In the genomic region with DNA sequence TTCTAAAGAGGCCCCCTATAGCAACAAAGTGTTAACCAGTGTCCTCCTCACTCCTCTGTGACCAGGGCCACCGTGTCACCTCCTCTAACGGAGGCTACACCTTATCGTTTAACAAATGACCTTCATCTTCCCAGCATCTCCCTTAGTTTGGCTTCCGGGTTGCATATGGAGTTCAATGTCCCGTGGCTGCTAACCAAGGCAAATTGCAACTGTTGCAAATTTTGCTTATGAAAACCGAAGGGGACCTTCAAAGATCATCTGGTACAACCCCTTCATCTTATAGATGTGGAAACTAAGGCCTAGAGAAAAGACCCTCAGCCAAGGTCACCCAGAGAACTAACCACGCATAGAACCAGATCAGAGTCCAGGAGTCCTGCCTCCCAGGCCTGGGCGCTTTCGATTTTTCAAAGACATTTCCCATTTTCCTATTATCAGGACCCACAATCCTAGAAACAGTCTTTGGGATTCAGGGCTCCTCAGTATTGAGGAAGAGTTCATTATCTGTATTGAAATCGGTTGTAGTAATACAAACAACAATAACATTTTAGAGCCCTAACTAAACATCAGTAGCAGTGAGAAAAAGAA, we compare ENCODE assay signal across 17 cellular contexts. TPM values are rescaled to one million over a fixed set of nuclear protein-coding genes. Genes with fewer than 3 reads are reported as not detected.
DNase-seq lines count a peak whose midpoint lies in the region; ATAC-seq and TF ChIP-seq lines count a peak whose summit lies in the region.
"Had no signal": no experiment of that assay in that cellular context is flagged by ENCODE, and none has a peak within 500 bp of the region (broad histone marks: within the 10 kb centered on the region; RNA-seq: fewer than 3 reads in every experiment).

No MANE protein-coding gene starts in this region.

- H3K36me3 ChIP-seq in SK-N-SH (replicated peaks in 1 of 2; ENCODE audit: control insufficient read depth in 1 of 2, insufficient read depth in 2 of 2, low read length in 1 of 2) (no peaks in the 10 kb centered on the region), HCT116 (ENCODE audit: control insufficient read depth in 1 of 2, insufficient read depth in 2 of 2, low read length in 2 of 2) (no peaks in the 10 kb centered on the region), mammary epithelial cell (ENCODE audit: insufficient read depth, low read length) (no peaks in the 10 kb centered on the region), osteoblast (ENCODE audit: insufficient read depth, low read length) (no peaks in the 10 kb centered on the region)

- H3K4me1 ChIP-seq in SK-N-SH (ENCODE audit: control insufficient read depth in 1 of 2, insufficient read depth in 2 of 2, low read depth in 1 of 2, low read length in 1 of 2) (peaks cover 12 to 27% of the 10 kb centered on the region in 2 experiments), HCT116 (ENCODE audit: control insufficient read depth in 1 of 2, insufficient read depth in 2 of 2, low read length in 2 of 2) (peaks cover 23 to 36% of the 10 kb centered on the region in 2 experiments), mammary epithelial cell (ENCODE audit: insufficient read depth, low read length) (peaks cover 10% of the 10 kb centered on the region), osteoblast (ENCODE audit: insufficient read depth, low read length) (peaks cover 29% of the 10 kb centered on the region)

- H3K4me3 ChIP-seq in SK-N-SH (ENCODE audit: low read depth in 2 of 2, low read length in 1 of 2) (peak overlapping the region in 1 of 2 experiments; percentile 71; a peak in 1 of 4 replicates), HCT116 (replicated peaks in 1 of 2; ENCODE audit: low read depth in 1 of 2, low read length in 2 of 2) (peak overlapping the region; percentile 75 to 78; a peak in 3 of 4 replicates), mammary epithelial cell (replicated peaks in 1 of 3; ENCODE audit: insufficient read depth in 1 of 3, low read depth in 2 of 3, low read length in 3 of 3) (no peak overlapping the region), osteoblast (ENCODE audit: insufficient read depth, low read length) (no peak overlapping the region)

- H3K9me3 ChIP-seq in SK-N-SH (no peaks in the 10 kb centered on the region), HCT116 (ENCODE audit: control insufficient read depth in 1 of 2, insufficient read depth in 1 of 2, low read depth in 1 of 2, low read length in 2 of 2) (no peaks in the 10 kb centered on the region), mammary epithelial cell (replicated peaks; ENCODE audit: insufficient read depth, low read length) (no peaks in the 10 kb centered on the region), osteoblast (ENCODE audit: low read depth, low read length) (no peaks in the 10 kb centered on the region)

- peak overlapping the region; percentile 89 for H3K4me2 ChIP-seq in SK-N-SH
- H3K4me2 ChIP-seq in HCT116 (ENCODE audit: low read length), result peak overlapping the region; percentile 92
- H3K4me2 ChIP-seq in mammary epithelial cell (ENCODE audit: insufficient read depth, low read depth, low read length), result peak overlapping the region; percentile 74
- H3K4me2 ChIP-seq in osteoblast (ENCODE audit: insufficient read depth, low read length), result peak overlapping the region; percentile 81

- intact Hi-C loops in HCT116 (cut with micrococcal nuclease), result loop anchor here (10.0 kb wide), 1 partner anchor 101 kb away; the partner anchor contains the start of gene SH3RF2
- intact Hi-C loops in mammary epithelial cell (cut with micrococcal nuclease), result loop anchor here (2.0 kb wide), 2 partner anchors 103 to 215 kb away; partner anchors contain the start of gene SH3RF2

- RAD21 ChIA-PET in HCT116 (lab: Charles Lee; ENCODE audit: low non-redundant PET in 1 of 2, low total read pairs in 2 of 2, uncharacterized antibody in 2 of 2, unreplicated experiment in 2 of 2), result no interaction called here

- H3K79me2 ChIP-seq in SK-N-SH (ENCODE audit: insufficient read depth), result peaks cover 12% of the 10 kb centered on the region; the same call in 1 of the 2 replicates
- peaks cover 37% of the 10 kb centered on the region for H3K79me2 ChIP-seq in HCT116 (ENCODE audit: insufficient read depth, low read length)
- H3K79me2 ChIP-seq in mammary epithelial cell (ENCODE audit: insufficient read depth, low read length), result peaks cover 30% of the 10 kb centered on the region
- peaks cover 19% of the 10 kb centered on the region for H3K79me2 ChIP-seq in osteoblast (ENCODE audit: insufficient read depth, low read length)

- ATAC-seq in SK-N-SH treated with all-trans-retinoic acid at 6 μM for 48 hours, result no peak
- ATAC-seq in HCT116, result no peak
- ATAC-seq in GM18517 (IDR thresholded peaks at IDR 0.05; ENCODE audit: unreplicated experiment), result no peak
- no peak for ATAC-seq in HG03432 (IDR thresholded peaks at IDR 0.05; ENCODE audit: unreplicated experiment)
- ATAC-seq: sciatic nerve; stimulated activated naive B cell treated with anti-CD40 and anti-IgM and Interleukin-4, amounts not matched to agents 10 μg/mL and 1 μg/mL and 100 μg/mL, for 72 hours had no signal

- POLR2A ChIA-PET in SK-N-SH (lab: Yijun Ruan, JAX) (no interaction called here), HCT116 (lab: Charles Lee) (no interaction called here)

- in situ Hi-C loops in mammary epithelial cell (cut with MboI; ENCODE audit: low sequenced_read_pairs in 2 of 2), result no loop called here

- TF ChIP-seq RAD21 in SK-N-SH (IDR thresholded peaks at IDR 0.05; ENCODE audit: low read length) (no peak), HCT116 (IDR thresholded peaks at IDR 0.05; ENCODE audit: low read depth) (no peak)

- DNase-seq in SK-N-SH (no peak), HCT116 (ENCODE audit: low read depth, low spot score) (no peak), mammary epithelial cell (no peak), osteoblast (ENCODE audit: insufficient read length, low spot score, missing footprints) (no peak), mesenteric fat pad (ENCODE audit: low spot score) (no peak)
- DNase-seq: activated naive CD4-positive, alpha-beta T cell treated with anti-CD3 and anti-CD28 coated beads for 36 hours; head of caudate nucleus; NCI-H2029 treated with DMSO at 0.1 percent for 48 hours; NCI-H526 treated with DMSO at 0.1 percent for 48 hours; stimulated activated naive B cell treated with anti-CD40 and anti-IgM and Interleukin-4, amounts not matched to agents 10 μg/mL and 1 μg/mL and 100 μg/mL, for 72 hours had no signal

- H3K9ac ChIP-seq in SK-N-SH (peak overlapping the region; percentile 76; the same call in 1 of the 2 replicates), HCT116 (ENCODE audit: low read length) (no peak overlapping the region), mammary epithelial cell (ENCODE audit: insufficient read depth, low read length) (no peak overlapping the region)

- H2AFZ ChIP-seq in SK-N-SH (ENCODE audit: low read depth) (no peak overlapping the region), HCT116 (ENCODE audit: low read depth, low read length, poor library complexity, severe bottlenecking) (no peak overlapping the region), mammary epithelial cell (ENCODE audit: low read depth, low read length) (no peak overlapping the region), osteoblast (ENCODE audit: low read length) (no peak overlapping the region)

- dilution Hi-C loops in mammary epithelial cell (cut with HindIII; ENCODE audit: low sequenced_read_pairs), result loop anchor here (25.0 kb wide), 1 partner anchor 229 kb away; no protein-coding TSS in a partner anchor

- TF ChIP-seq CTCF in SK-N-SH (IDR thresholded peaks at IDR 0.05), result no peak
- TF ChIP-seq CTCF in HCT116 (IDR thresholded peaks at IDR 0.05 in 2 of 3, conservative IDR thresholded peaks at IDR 0.05 in 1 of 3; ENCODE audit: borderline replicate concordance in 1 of 3, insufficient read depth in 1 of 3, low read depth in 2 of 3, low read length in 2 of 3), result no peak
- no peak for TF ChIP-seq CTCF in mammary epithelial cell (conservative IDR thresholded peaks at IDR 0.05 in 1 of 2, IDR thresholded peaks at IDR 0.05 in 1 of 2; ENCODE audit: extremely low read depth in 1 of 2, insufficient read depth in 1 of 2, low read depth in 1 of 2, low read length in 2 of 2)
- no peak for TF ChIP-seq CTCF in osteoblast (IDR thresholded peaks at IDR 0.05; ENCODE audit: extremely low read depth, low read depth, low read length)

- WGBS in SK-N-SH (ENCODE audit: low lambda C conversion rate), result 87% methylated on average over 10 of the region's 10 CpGs
- WGBS in mammary epithelial cell (ENCODE audit: low coverage, missing lambda C conversion rate), result 82% methylated on average over 10 of the region's 10 CpGs

- no peaks in the 10 kb centered on the region for H3K9me2 ChIP-seq in SK-N-SH
- no peaks in the 10 kb centered on the region for H3K9me2 ChIP-seq in HCT116 (ENCODE audit: insufficient read depth)

- TF ChIP-seq EP300 in SK-N-SH (IDR thresholded peaks at IDR 0.05; ENCODE audit: borderline replicate concordance in 1 of 2, low read depth in 1 of 2, low read length in 1 of 2), result no peak

- H3K27ac ChIP-seq in SK-N-SH (ENCODE audit: low read depth in 2 of 2, low read length in 1 of 2), result no peak overlapping the region
- no peak overlapping the region for H3K27ac ChIP-seq in HCT116 (ENCODE audit: low read depth, low read length)
- H3K27ac ChIP-seq in mammary epithelial cell (ENCODE audit: insufficient read depth, low read depth, low read length), result no peak overlapping the region
- no peak overlapping the region for H3K27ac ChIP-seq in osteoblast (ENCODE audit: low read depth, low read length)
- H3K27ac ChIP-seq: 22Rv1, HL-60 had no signal

- H3K27me3 ChIP-seq in SK-N-SH (ENCODE audit: insufficient read depth), result no peaks in the 10 kb centered on the region
- H3K27me3 ChIP-seq in HCT116 (ENCODE audit: insufficient read depth, low read length), result no peaks in the 10 kb centered on the region
- no peaks in the 10 kb centered on the region for H3K27me3 ChIP-seq in mammary epithelial cell (ENCODE audit: insufficient read depth, low read length)
- no peaks in the 10 kb centered on the region for H3K27me3 ChIP-seq in osteoblast (ENCODE audit: insufficient read depth, low read length)

- CTCF ChIA-PET in SK-N-SH (lab: Yijun Ruan, JAX) (interaction anchor here (1.8 kb wide), 1 partner anchor 8 kb away, joined by 10 read pairs; no protein-coding TSS in a partner anchor), HCT116 (lab: Charles Lee) (interaction anchor here (0.9 to 1.6 kb wide), 3 partner anchors 54 to 208 kb away, joined by 3 read pairs; no protein-coding TSS in a partner anchor), mammary epithelial cell (lab: Charles Lee; ENCODE audit: low non-redundant PET) (no interaction called here)

- peaks cover 21% of the 10 kb centered on the region for H3F3A ChIP-seq in SK-N-SH (replicated peaks; ENCODE audit: insufficient read depth)

- H4K20me1 ChIP-seq in SK-N-SH (ENCODE audit: insufficient read depth), result no peaks in the 10 kb centered on the region
- H4K20me1 ChIP-seq in HCT116 (ENCODE audit: insufficient read depth), result no peaks in the 10 kb centered on the region
- H4K20me1 ChIP-seq in mammary epithelial cell (ENCODE audit: insufficient read depth, low read length), result no peaks in the 10 kb centered on the region
- no peaks in the 10 kb centered on the region for H4K20me1 ChIP-seq in osteoblast (ENCODE audit: insufficient read depth, low read length)

- BruUV-seq in HCT116 (replicated peaks; lab: Mats Ljungman, UMichigan) (no TSS peak), mammary epithelial cell (replicated peaks; lab: Mats Ljungman, UMichigan) (no TSS peak)

- TF ChIP-seq POLR2A in HCT116 (IDR thresholded peaks at IDR 0.05; ENCODE audit: borderline replicate concordance, extremely low read depth, insufficient read depth, insufficient read length), result no peak

RNA-seq across cellular contexts. Expression of gene PRELID2, which starts 1.4 kb away (rescaled TPM):
- polyA plus RNA-seq in SK-N-SH (2012; rRNA removed) (3.8 and 5.3 TPM in 2 replicates), mammary epithelial cell (7.1 TPM)
- 5.6 and 6.8 TPM in 2 replicates for polyA plus RNA-seq in SK-N-SH (2012; cell fraction: cytosol; rRNA removed)
- 2.6 and 3.1 TPM in 2 replicates for polyA plus RNA-seq in SK-N-SH (2012; cell fraction: nucleus; rRNA removed)
- total RNA-seq in HCT116 (2021; ENCODE audit: unreplicated experiment) (20.1 TPM), mammary epithelial cell (10 to 100 TPM; 12.1 to 15.8 TPM), osteoblast (18.0 and 19.5 TPM in 2 replicates), mesenteric fat pad (7.7 TPM)
- 9.0 and 12.7 TPM in 2 replicates for polyA plus RNA-seq in HCT116 (2012)
- polyA minus RNA-seq in mammary epithelial cell, result 0.57 TPM

RNA-seq across cellular contexts. Expression of gene GRXCR2, which starts 39.1 kb away (rescaled TPM):
- polyA plus RNA-seq in SK-N-SH (2012; rRNA removed) (not detected in 2 replicates), mammary epithelial cell (not detected)
- polyA plus RNA-seq in SK-N-SH (2012; cell fraction: cytosol; rRNA removed), result not detected in 2 replicates
- polyA plus RNA-seq in SK-N-SH (2012; cell fraction: nucleus; rRNA removed), result not detected in 2 replicates
- total RNA-seq in HCT116 (2021; ENCODE audit: unreplicated experiment) (not detected), mammary epithelial cell (not detected), osteoblast (not detected in 2 replicates), mesenteric fat pad (not detected)
- polyA plus RNA-seq in HCT116 (2012), result not detected in 2 replicates
- polyA minus RNA-seq in mammary epithelial cell, result not detected
- total RNA-seq: activated naive CD4-positive, alpha-beta T cell treated with anti-CD3 and anti-CD28 coated beads for 36 hours; cerebellum; sciatic nerve had no signal

Comparison
In these comparisons a context has a peak if more than half of its experiments do, and no peak if none do; other contexts are left out.
1. H3K4me3 ChIP-seq: peak in HCT116 (2 of 2); none in mammary epithelial cell (0 of 3) and osteoblast (single experiment).
2. Peak in every context shown above with its lines, with median percentiles within 50 percentile points of each other: H3K4me2 ChIP-seq.